8 cellular contexts compared by ENCODE assay signal in genomic region chr16:49194499-49195260, GRCh38.
"Had no signal": no experiment of that assay in that cellular context is flagged by ENCODE, and none has a peak within 500 bp of the region (broad histone marks: within the 10 kb centered on the region; RNA-seq: fewer than 3 reads in every experiment).

No MANE protein-coding gene starts in this region.

- H3K27me3 ChIP-seq: suprapubic skin had no signal

- H3K36me3 ChIP-seq: left lung, suprapubic skin had no signal

- H3K27ac ChIP-seq: left lung, suprapubic skin had no signal

- H3K9me3 ChIP-seq: left lung, suprapubic skin had no signal

- ATAC-seq: effector memory CD8-positive, alpha-beta T cell; left lung; stimulated activated memory B cell treated with anti-CD40 and anti-IgM and Interleukin-4, amounts not matched to agents 10 μg/mL and 1 μg/mL and 100 μg/mL, for 72 hours had no signal

- DNase-seq: activated CD4-positive, CD25-positive, alpha-beta regulatory T cell; activated T-cell treated with anti-CD3 and anti-CD28 coated beads, Interleukin-2, amount 50 U/mL, for 1 hour; effector memory CD8-positive, alpha-beta T cell; left lung; mesenchymal stem cell; T-helper 2 cell had no signal

- H3K4me3 ChIP-seq: left lung, suprapubic skin had no signal

- H3K4me1 ChIP-seq: left lung, suprapubic skin had no signal
